ENCODE assay signal across 1 cellular context in the genomic region with DNA sequence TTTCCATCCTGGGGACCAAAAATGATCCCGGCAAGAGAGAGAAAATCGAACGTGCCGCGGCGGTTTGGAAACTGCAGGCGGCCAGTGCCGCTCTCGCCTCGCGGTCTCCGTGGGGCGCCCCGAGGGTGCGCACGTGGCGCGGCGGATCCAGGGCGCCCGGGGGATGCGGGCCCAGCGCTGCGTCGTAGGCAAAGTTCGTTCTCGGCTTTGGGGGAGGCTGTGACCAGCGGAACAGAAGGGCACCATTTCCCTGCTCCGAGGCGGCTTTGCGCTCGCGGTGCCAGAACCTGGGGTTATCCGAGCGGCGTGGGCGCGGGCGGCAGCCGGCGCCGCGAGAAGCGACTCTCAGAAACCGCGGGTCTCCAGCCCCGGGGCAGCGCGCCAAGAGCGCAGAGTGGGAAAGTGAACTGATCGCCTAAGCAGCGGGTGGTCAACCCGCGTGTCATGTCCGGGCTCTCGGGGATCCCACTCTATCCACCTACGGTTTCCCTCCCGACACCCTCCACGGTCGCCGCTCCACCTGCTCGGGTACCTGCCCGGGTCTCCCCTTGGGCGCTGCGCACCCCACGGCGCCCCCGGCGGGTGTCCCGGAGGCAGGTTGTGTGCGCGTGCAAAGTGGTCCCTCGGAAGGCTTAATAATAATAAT.
TF ChIP-seq lines count a peak whose summit lies in the region.

No MANE protein-coding gene starts in this region.

TF ChIP-seq in HEK293, 187 proteins besides CTCF, POLR2A, EP300 and RAD21 (continued from another document):
- TF ChIP-seq, protein P1, sequence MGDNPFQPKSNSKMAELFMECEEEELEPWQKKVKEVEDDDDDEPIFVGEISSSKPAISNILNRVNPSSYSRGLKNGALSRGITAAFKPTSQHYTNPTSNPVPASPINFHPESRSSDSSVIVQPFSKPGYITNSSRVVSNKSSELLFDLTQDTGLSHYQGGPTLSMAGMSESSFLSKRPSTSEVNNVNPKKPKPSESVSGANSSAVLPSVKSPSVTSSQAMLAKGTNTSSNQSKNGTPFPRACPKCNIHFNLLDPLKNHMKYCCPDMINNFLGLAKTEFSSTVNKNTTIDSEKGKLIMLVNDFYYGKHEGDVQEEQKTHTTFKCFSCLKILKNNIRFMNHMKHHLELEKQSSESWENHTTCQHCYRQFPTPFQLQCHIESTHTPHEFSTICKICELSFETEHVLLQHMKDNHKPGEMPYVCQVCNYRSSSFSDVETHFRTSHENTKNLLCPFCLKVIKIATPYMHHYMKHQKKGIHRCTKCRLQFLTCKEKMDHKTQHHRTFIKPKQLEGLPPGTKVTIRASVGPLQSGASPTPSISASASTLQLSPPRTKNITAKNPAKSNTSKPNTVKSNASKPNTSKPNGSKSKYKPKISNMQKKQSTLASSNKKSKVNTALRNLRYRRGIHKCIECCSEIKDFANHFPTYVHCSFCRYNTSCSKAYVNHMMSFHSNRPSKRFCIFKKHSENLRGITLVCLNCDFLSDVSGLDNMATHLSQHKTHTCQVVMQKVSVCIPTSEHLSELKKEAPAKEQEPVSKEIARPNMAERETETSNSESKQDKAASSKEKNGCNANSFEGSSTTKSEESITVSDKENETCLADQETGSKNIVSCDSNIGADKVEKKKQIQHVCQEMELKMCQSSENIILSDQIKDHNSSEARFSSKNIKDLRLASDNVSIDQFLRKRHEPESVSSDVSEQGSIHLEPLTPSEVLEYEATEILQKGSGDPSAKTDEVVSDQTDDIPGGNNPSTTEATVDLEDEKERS (tag by site-specific recombination; IDR thresholded peaks at IDR 0.05): no peak
- TF ChIP-seq ZIC2 (tag by site-specific recombination; IDR thresholded peaks at IDR 0.05) (peak; percentile 58), EGR2 (tag by site-specific recombination; IDR thresholded peaks at IDR 0.05; ENCODE audit: low read depth) (0 out of 2 replicates have a peak, but pooled peaks have one; percentile 14), ZNF600 (tag by site-specific recombination; IDR thresholded peaks at IDR 0.05) (0 out of 2 replicates have a peak, but pooled peaks have one; percentile 20), ZNF398 (tag by site-specific recombination; IDR thresholded peaks at IDR 0.05) (peak; percentile 43), SP7 (tag by site-specific recombination; IDR thresholded peaks at IDR 0.05) (no peak), ZBTB8A (tag by site-specific recombination; IDR thresholded peaks at IDR 0.05) (peak; percentile 31; the same call in 1 of the 2 replicates), ZBTB26 (tag by site-specific recombination; optimal IDR thresholded peaks at IDR 0.05) (peak; percentile 73), ZBTB17 (tag by site-specific recombination; IDR thresholded peaks at IDR 0.05) (peak; percentile 71), GLIS2 (tag by site-specific recombination; IDR thresholded peaks at IDR 0.05) (peak; percentile 63; the same call in 1 of the 2 replicates), ZFHX2 (tag by site-specific recombination; conservative IDR thresholded peaks at IDR 0.05) (peak; percentile 73)
- TF ChIP-seq, protein P2, sequence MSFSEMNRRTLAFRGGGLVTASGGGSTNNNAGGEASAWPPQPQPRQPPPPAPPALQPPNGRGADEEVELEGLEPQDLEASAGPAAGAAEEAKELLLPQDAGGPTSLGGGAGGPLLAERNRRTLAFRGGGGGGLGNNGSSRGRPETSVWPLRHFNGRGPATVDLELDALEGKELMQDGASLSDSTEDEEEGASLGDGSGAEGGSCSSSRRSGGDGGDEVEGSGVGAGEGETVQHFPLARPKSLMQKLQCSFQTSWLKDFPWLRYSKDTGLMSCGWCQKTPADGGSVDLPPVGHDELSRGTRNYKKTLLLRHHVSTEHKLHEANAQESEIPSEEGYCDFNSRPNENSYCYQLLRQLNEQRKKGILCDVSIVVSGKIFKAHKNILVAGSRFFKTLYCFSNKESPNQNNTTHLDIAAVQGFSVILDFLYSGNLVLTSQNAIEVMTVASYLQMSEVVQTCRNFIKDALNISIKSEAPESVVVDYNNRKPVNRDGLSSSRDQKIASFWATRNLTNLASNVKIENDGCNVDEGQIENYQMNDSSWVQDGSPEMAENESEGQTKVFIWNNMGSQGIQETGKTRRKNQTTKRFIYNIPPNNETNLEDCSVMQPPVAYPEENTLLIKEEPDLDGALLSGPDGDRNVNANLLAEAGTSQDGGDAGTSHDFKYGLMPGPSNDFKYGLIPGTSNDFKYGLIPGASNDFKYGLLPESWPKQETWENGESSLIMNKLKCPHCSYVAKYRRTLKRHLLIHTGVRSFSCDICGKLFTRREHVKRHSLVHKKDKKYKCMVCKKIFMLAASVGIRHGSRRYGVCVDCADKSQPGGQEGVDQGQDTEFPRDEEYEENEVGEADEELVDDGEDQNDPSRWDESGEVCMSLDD (tag by site-specific recombination; IDR thresholded peaks at IDR 0.05): peak; percentile 51
